Comparison of ENCODE assay signal across 14 cellular contexts in genomic region chr1:12186277-12186985, GRCh38. TPM values are rescaled to one million over a fixed set of nuclear protein-coding genes. Genes with fewer than 3 reads are reported as not detected.
A peak's percentile ranks its signal among the peaks of the same experiment; 100 is the strongest.
DNase-seq lines count a peak whose midpoint lies in the region; ATAC-seq and TF ChIP-seq lines count a peak whose summit lies in the region.
"Had no signal": no experiment of that assay in that cellular context is flagged by ENCODE, and none has a peak within 500 bp of the region (broad histone marks: within the 10 kb centered on the region; RNA-seq: fewer than 3 reads in every experiment).

No MANE protein-coding gene starts in this region.

- H3K4me3 Mint-ChIP-seq in activated CD4-positive, alpha-beta memory T cell treated with anti-CD3 and anti-CD28 coated beads, Interleukin-2, amount 10 ng/mL, durations not matched to agents 7 days and 5 days, result no peak overlapping the region
- H3K4me3 Mint-ChIP-seq in activated CD4-positive, alpha-beta memory T cell treated with anti-CD3 and anti-CD28 coated beads for 36 hours, result no peak overlapping the region
- H3K4me3 Mint-ChIP-seq: H9 had no signal

- peak overlapping the region; percentile 26 for H3K27ac Mint-ChIP-seq in activated CD4-positive, alpha-beta memory T cell treated with anti-CD3 and anti-CD28 coated beads, Interleukin-2, amount 10 ng/mL, durations not matched to agents 7 days and 5 days
- H3K27ac Mint-ChIP-seq in activated CD4-positive, alpha-beta memory T cell treated with anti-CD3 and anti-CD28 coated beads for 36 hours, result no peak overlapping the region
- H3K27ac Mint-ChIP-seq: H9 had no signal

- ATAC-seq in lower lobe of right lung (no peak), omental fat pad (ENCODE audit: low FRiP score) (no peak)

- H3K4me1 Mint-ChIP-seq in activated CD4-positive, alpha-beta memory T cell treated with anti-CD3 and anti-CD28 coated beads, Interleukin-2, amount 10 ng/mL, durations not matched to agents 7 days and 5 days, result peaks cover 62% of the 10 kb centered on the region
- H3K4me1 Mint-ChIP-seq in activated CD4-positive, alpha-beta memory T cell treated with anti-CD3 and anti-CD28 coated beads for 36 hours (ENCODE audit: low read depth), result peaks cover 60% of the 10 kb centered on the region

- CTCF ChIA-PET in activated CD4-positive, alpha-beta memory T cell treated with anti-CD3 and anti-CD28 coated beads, Interleukin-2, amount 10 ng/mL, durations not matched to agents 7 days and 5 days (lab: Charles Lee), result interaction anchor here (0.8 to 7.0 kb wide), 2 partner anchors 60 to 63 kb away, joined by 3 to 37 read pairs; no protein-coding TSS in a partner anchor
- CTCF ChIA-PET in activated CD4-positive, alpha-beta memory T cell treated with anti-CD3 and anti-CD28 coated beads for 36 hours (lab: Charles Lee), result interaction anchor here (1.0 to 13.5 kb wide), 4 partner anchors 8 to 67 kb away, joined by 3 to 168 read pairs (median 4); no protein-coding TSS in a partner anchor

- TF ChIP-seq CTCF in lower lobe of right lung (IDR thresholded peaks at IDR 0.05), result no peak
- no peak for TF ChIP-seq CTCF in omental fat pad (IDR thresholded peaks at IDR 0.05)

- peak overlapping the region; percentile 59 for H3K27ac ChIP-seq in angular gyrus (ENCODE audit: low read depth, low read length)
- peak overlapping the region; percentile 90 for H3K27ac ChIP-seq in lower lobe of right lung
- peak overlapping the region; percentile 86 for H3K27ac ChIP-seq in stomach smooth muscle (ENCODE audit: low read length)

- H3K36me3 Mint-ChIP-seq in activated CD4-positive, alpha-beta memory T cell treated with anti-CD3 and anti-CD28 coated beads, Interleukin-2, amount 10 ng/mL, durations not matched to agents 7 days and 5 days (ENCODE audit: low read depth), result peaks cover 70% of the 10 kb centered on the region
- H3K36me3 Mint-ChIP-seq in activated CD4-positive, alpha-beta memory T cell treated with anti-CD3 and anti-CD28 coated beads for 36 hours, result peaks cover 23% of the 10 kb centered on the region

- H3K4me1 ChIP-seq in lower lobe of right lung (peaks cover 79% of the 10 kb centered on the region), stomach smooth muscle (ENCODE audit: control insufficient read depth, insufficient read depth, low read length) (peaks cover 55% of the 10 kb centered on the region)

- H3K27me3 ChIP-seq in lower lobe of right lung (ENCODE audit: low read depth) (no peaks in the 10 kb centered on the region), stomach smooth muscle (ENCODE audit: control insufficient read depth in 1 of 2, insufficient read depth in 2 of 2, low read length in 2 of 2) (no peaks in the 10 kb centered on the region)

- intact Hi-C loops in activated CD4-positive, alpha-beta memory T cell treated with anti-CD3 and anti-CD28 coated beads for 36 hours (cut with micrococcal nuclease), result no loop called here
- intact Hi-C loops in lower lobe of right lung (cut with DNase I), result no loop called here

- H3K36me3 ChIP-seq in lower lobe of right lung (peaks cover 15% of the 10 kb centered on the region), stomach smooth muscle (ENCODE audit: control insufficient read depth in 2 of 2, insufficient read depth in 2 of 2, low read length in 2 of 2) (peaks cover 0 to 5% of the 10 kb centered on the region in 2 donors)

- peak overlapping the region in 1 of 2 donors; percentile 51 for H3K9ac ChIP-seq in stomach smooth muscle (ENCODE audit: low read length in 2 of 2)

- H3K4me3 ChIP-seq in lower lobe of right lung (no peak overlapping the region), stomach smooth muscle (ENCODE audit: low read length in 2 of 2) (peak overlapping the region in 1 of 2 donors; percentile 52)

- no peak for DNase-seq in activated CD4-positive, alpha-beta memory T cell treated with anti-CD3 and anti-CD28 coated beads, Interleukin-2, amount 10 ng/mL, durations not matched to agents 7 days and 5 days
- DNase-seq in activated CD4-positive, alpha-beta memory T cell treated with anti-CD3 and anti-CD28 coated beads for 36 hours, result no peak
- no peak for DNase-seq in lower lobe of right lung
- DNase-seq in activated CD8-positive, alpha-beta memory T cell treated with anti-CD3 and anti-CD28 coated beads, Interleukin-2, amount 50 U/mL, for 48 hours, result no peak
- DNase-seq in omental fat pad (ENCODE audit: low spot score), result no peak
- no peak for DNase-seq in NCI-H774 (lab: John Stamatoyannopoulos, UW)
- DNase-seq: aorta, DMS153, H9, NCI-H1048, NCI-H345 had no signal

- POLR2A ChIA-PET in activated CD4-positive, alpha-beta memory T cell treated with anti-CD3 and anti-CD28 coated beads, Interleukin-2, amount 10 ng/mL, durations not matched to agents 7 days and 5 days (lab: Charles Lee), result interaction anchor here (1.4 to 27.5 kb wide), 2 partner anchors 30 to 278 kb away, joined by 4 to 918 read pairs; partner anchors contain the start of gene TNFRSF1B
- POLR2A ChIA-PET in activated CD4-positive, alpha-beta memory T cell treated with anti-CD3 and anti-CD28 coated beads for 36 hours (lab: Charles Lee), result interaction anchor here (2.1 kb wide), 1 partner anchor 15 kb away, joined by 5 read pairs; no protein-coding TSS in a partner anchor

- H3K9me3 Mint-ChIP-seq in activated CD4-positive, alpha-beta memory T cell treated with anti-CD3 and anti-CD28 coated beads, Interleukin-2, amount 10 ng/mL, durations not matched to agents 7 days and 5 days, result no peaks in the 10 kb centered on the region
- no peaks in the 10 kb centered on the region for H3K9me3 Mint-ChIP-seq in activated CD4-positive, alpha-beta memory T cell treated with anti-CD3 and anti-CD28 coated beads for 36 hours

- H3K9me3 ChIP-seq in lower lobe of right lung (no peaks in the 10 kb centered on the region), stomach smooth muscle (ENCODE audit: control insufficient read depth in 2 of 2, low read length in 2 of 2) (no peaks in the 10 kb centered on the region)

- H3K27me3 Mint-ChIP-seq in activated CD4-positive, alpha-beta memory T cell treated with anti-CD3 and anti-CD28 coated beads, Interleukin-2, amount 10 ng/mL, durations not matched to agents 7 days and 5 days, result no peaks in the 10 kb centered on the region
- no peaks in the 10 kb centered on the region for H3K27me3 Mint-ChIP-seq in activated CD4-positive, alpha-beta memory T cell treated with anti-CD3 and anti-CD28 coated beads for 36 hours

RNA-seq across cellular contexts. Expression of gene TNFRSF1B, which starts 19.6 kb away (rescaled TPM):
- total RNA-seq in activated CD4-positive, alpha-beta memory T cell treated with anti-CD3 and anti-CD28 coated beads, Interleukin-2, amount 10 ng/mL, durations not matched to agents 7 days and 5 days, result 100 to 1,000 TPM; 434 to 447 TPM
- total RNA-seq in activated CD4-positive, alpha-beta memory T cell treated with anti-CD3 and anti-CD28 coated beads for 36 hours, result 100 to 1,000 TPM; 201 to 211 TPM
- total RNA-seq in lower lobe of right lung (67.0 TPM), omental fat pad (100 to 1,000 TPM in 2 of 4 donors, 10 to 100 TPM in 2; 34.0 to 122 (median 84.5) TPM)
- total RNA-seq: RPMI7951 had no signal

RNA-seq across cellular contexts. Expression of gene VPS13D, which starts 43.4 kb away (rescaled TPM):
- 10 to 100 TPM; 28.1 to 31.4 TPM for total RNA-seq in activated CD4-positive, alpha-beta memory T cell treated with anti-CD3 and anti-CD28 coated beads, Interleukin-2, amount 10 ng/mL, durations not matched to agents 7 days and 5 days
- total RNA-seq in activated CD4-positive, alpha-beta memory T cell treated with anti-CD3 and anti-CD28 coated beads for 36 hours, result 10 to 100 TPM; 25.0 to 25.4 TPM
- total RNA-seq in lower lobe of right lung, result 81.7 TPM
- 100 to 1,000 TPM in 1 of 4 donors, 10 to 100 TPM in 3; 88.1 to 105 (median 97.1) TPM for total RNA-seq in omental fat pad
